Comparison of ENCODE assay signal across 8 cellular contexts in genomic region chr2:75627902-75628504, GRCh38.
A peak's percentile ranks its signal among the peaks of the same experiment; 100 is the strongest.
DNase-seq lines count a peak whose midpoint lies in the region; ATAC-seq and TF ChIP-seq lines count a peak whose summit lies in the region.

No MANE protein-coding gene starts in this region.

- H3K4me3 ChIP-seq in astrocyte of the spinal cord (ENCODE audit: low read depth, low read length), result no peak overlapping the region

- in situ Hi-C loops in astrocyte of the spinal cord (cut with HindIII; ENCODE audit: low sequenced_read_pairs), result no loop called here

- TF ChIP-seq CTCF in astrocyte of the spinal cord (IDR thresholded peaks at IDR 0.05; ENCODE audit: low read depth, low read length), result peak; percentile 97

- ATAC-seq in HG02763 (IDR thresholded peaks at IDR 0.05; ENCODE audit: unreplicated experiment), result peak; percentile 82

- peak; percentile 48 for DNase-seq in SIG-M5 treated with dmso at 0.1 percent for 504 hours (lab: John Stamatoyannopoulos, UW; ENCODE audit: unreplicated experiment)
- no peak for DNase-seq in SIG-M5 (lab: John Stamatoyannopoulos, UW)
- peak; percentile 60 for DNase-seq in NCI-H1694 treated with DMSO at 0.1 percent for 48 hours (lab: John Stamatoyannopoulos, UW)
- peak; percentile 40 for DNase-seq in T1000 (lab: John Stamatoyannopoulos, UW)
- DNase-seq in astrocyte of the spinal cord (ENCODE audit: low read depth, low spot score), result peak; percentile 82
- DNase-seq in iPS-NIHi11 (ENCODE audit: low spot score), result peak; percentile 80
- DNase-seq in stimulated activated CD4-positive, alpha-beta T cell treated with anti-CD3 and anti-CD28 coated beads, Interleukin-15, amount 100 ng/mL, for 1 hour (ENCODE audit: low read depth in 1 of 2, low spot score in 1 of 2), result peak; percentile 18 to 42
